In genomic region chr12:5521456-5522325, GRCh38 we compare ENCODE assay signal across 25 cellular contexts.
"Had no signal": no experiment of that assay in that cellular context is flagged by ENCODE, and none has a peak within 500 bp of the region (broad histone marks: within the 10 kb centered on the region; RNA-seq: fewer than 3 reads in every experiment).

No MANE protein-coding gene starts in this region.

- DNase-seq: activated CD4-positive, alpha-beta memory T cell treated with anti-CD3 and anti-CD28 coated beads for 36 hours; activated CD4-positive, alpha-beta T cell treated with anti-CD3 and anti-CD28 coated beads, Interleukin-2, amount 50 U/mL, for 1 hour; activated effector memory CD4-positive, alpha-beta T cell treated with anti-CD3 and anti-CD28 coated beads, Interleukin-2, amount 50 U/mL, for 16 hours; activated naive CD4-positive, alpha-beta T cell; activated naive CD4-positive, alpha-beta T cell treated with anti-CD3 and anti-CD28 coated beads, Interleukin-2, amount 50 U/mL, for 16 hours; activated naive CD8-positive, alpha-beta T cell treated with anti-CD3 and anti-CD28 coated beads for 36 hours; activated T-cell treated with anti-CD3 and anti-CD28 coated beads, Interleukin-2, amount 50 U/mL, for 1 hour; activated T-cell treated with anti-CD3 and anti-CD28 coated beads, Interleukin-2, amount 50 U/mL, for 72 hours; amniotic stem cell; aorta; brain microvascular endothelial cell; MM.1S; MV-4-11; NCI-H1436 treated with DMSO at 0.1 percent for 48 hours; NCI-H1694 treated with DMSO at 0.1 percent for 48 hours; NCI-H2081; NCI-H226; NCI-H446 treated with DMSO at 0.1 percent for 48 hours; NCI-H524; SHP77; SK-N-SH had no signal

- H3K4me3 ChIP-seq: cardiac muscle cell, SJSA1 had no signal

- H3K27me3 ChIP-seq: brain microvascular endothelial cell, cardiac muscle cell, SJSA1 had no signal

- H3K4me1 ChIP-seq: SJSA1 had no signal

- H3K4me2 ChIP-seq: KMS-11, SK-N-SH had no signal

- H3K9ac ChIP-seq: KMS-11, SK-N-SH had no signal

- FAIRE-seq: TTC549 had no signal

- H3K27ac ChIP-seq: brain microvascular endothelial cell, cardiac muscle cell, KMS-11, SJSA1 had no signal

- H3K9me3 ChIP-seq: SJSA1, SK-N-SH had no signal

- H3K36me3 ChIP-seq: brain microvascular endothelial cell, cardiac muscle cell, SJSA1 had no signal
